33 cellular contexts compared by ENCODE assay signal in genomic region chr5:107304671-107305070, GRCh38.
"Had no signal": no experiment of that assay in that cellular context is flagged by ENCODE, and none has a peak within 500 bp of the region (broad histone marks: within the 10 kb centered on the region; RNA-seq: fewer than 3 reads in every experiment).

No MANE protein-coding gene starts in this region.

- H3K4me1 ChIP-seq: adrenal gland, body of pancreas, gastroesophageal sphincter had no signal

- FAIRE-seq: colon, endometrium, endothelial cell of umbilical vein had no signal

- DNase-seq: activated B cell treated with CpG ODN at 0.5 μM for 24 hours; activated CD4-positive, alpha-beta T cell treated with anti-CD3 and anti-CD28 coated beads for 48 hours; activated CD4-positive, alpha-beta T cell treated with anti-CD3 and anti-CD28 coated beads, Interleukin-2, amount 50 U/mL, for 1 hour; activated CD4-positive, alpha-beta T cell treated with anti-CD3 and anti-CD28 coated beads, Interleukin-2, amount 50 U/mL, for 48 hours; activated CD8-positive, alpha-beta memory T cell treated with anti-CD3 and anti-CD28 coated beads for 24 hours; activated CD8-positive, alpha-beta T cell treated with anti-CD3 and anti-CD28 coated beads for 36 hours; activated effector memory CD4-positive, alpha-beta T cell treated with Interleukin-2 at 50 U/mL for 16 hours; activated gamma-delta T cell treated with Interleukin-2 at 50 U/mL for 16 hours; activated naive CD4-positive, alpha-beta T cell treated with anti-CD3 and anti-CD28 coated beads for 36 hours; activated naive CD8-positive, alpha-beta T cell treated with anti-CD3 and anti-CD28 coated beads for 36 hours; activated naive CD8-positive, alpha-beta T cell treated with anti-CD3 and anti-CD28 coated beads, Interleukin-2, amount 50 U/mL, for 24 hours; activated T-cell treated with anti-CD3 and anti-CD28 coated beads, Interleukin-2, amount 50 U/mL, for 4 hours; adrenal gland; amygdala; aorta; body of pancreas; caudate nucleus; cortex of kidney; dermis blood vessel endothelial cell; effector CD8-positive, alpha-beta T cell; esophagus squamous epithelium; foreskin melanocyte; T-helper 1 cell; T-helper 17 cell; T1000; WERI-Rb-1 had no signal

- H3K4me3 ChIP-seq: adrenal gland, body of pancreas, esophagus squamous epithelium, gastroesophageal sphincter had no signal

- ATAC-seq: activated CD4-positive, CD25-positive, alpha-beta regulatory T cell treated with anti-CD3 and anti-CD28 coated beads, Interleukin-2, amount 50 U/mL, for 24 hours; activated CD8-positive, alpha-beta T cell treated with anti-CD3 and anti-CD28 coated beads for 36 hours; activated naive CD8-positive, alpha-beta T cell treated with anti-CD3 and anti-CD28 coated beads, Interleukin-2, amount 50 U/mL, for 24 hours; activated T-cell treated with anti-CD3 and anti-CD28 coated beads, Interleukin-2, amount 50 U/mL, for 4 hours; activated T-helper 17 cell treated with anti-CD3 and anti-CD28 coated beads, Interleukin-2, amount 50 U/mL, for 72 hours; body of pancreas; gastroesophageal sphincter; T-helper 17 cell had no signal

- H3K27ac ChIP-seq: adrenal gland, body of pancreas, epithelial cell of prostate, esophagus squamous epithelium, gastroesophageal sphincter, WERI-Rb-1 had no signal

- H3K9me3 ChIP-seq: adrenal gland, body of pancreas, esophagus squamous epithelium, gastroesophageal sphincter had no signal

- H3K36me3 ChIP-seq: adrenal gland, esophagus squamous epithelium, gastroesophageal sphincter, WERI-Rb-1 had no signal

- H3K27me3 ChIP-seq: adrenal gland, body of pancreas, esophagus squamous epithelium, gastroesophageal sphincter had no signal
